ENCODE assay signal across 11 cellular contexts in the genomic region with DNA sequence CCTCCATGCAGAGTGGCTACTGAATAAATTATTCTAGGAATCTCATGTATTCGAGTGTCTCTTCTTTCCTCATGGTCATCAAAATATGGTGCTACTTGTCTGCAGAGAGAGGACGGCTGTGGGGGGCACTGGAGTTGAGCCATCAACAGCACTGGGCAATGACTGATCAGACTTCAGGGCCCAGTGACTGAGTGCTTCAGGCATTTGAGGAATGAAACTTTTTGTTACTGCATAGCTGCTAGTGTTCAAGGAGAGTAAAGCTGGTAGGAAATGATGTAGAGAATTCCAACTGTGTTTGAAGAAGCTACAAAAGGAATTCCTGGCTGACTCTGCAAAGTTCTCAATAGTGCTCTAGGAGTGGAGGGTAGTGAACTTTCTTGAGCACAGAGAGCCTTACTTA.
A peak's percentile ranks its signal among the peaks of the same experiment; 100 is the strongest.
DNase-seq lines count a peak whose midpoint lies in the region; ATAC-seq and TF ChIP-seq lines count a peak whose summit lies in the region.
"Had no signal": no experiment of that assay in that cellular context is flagged by ENCODE, and none has a peak within 500 bp of the region (broad histone marks: within the 10 kb centered on the region; RNA-seq: fewer than 3 reads in every experiment).

No MANE protein-coding gene starts in this region.

- H3K9me3 Mint-ChIP-seq in GM23338 = no peaks in the 10 kb centered on the region; the same call in 2 of the 3 replicates

- no peak overlapping the region for H3K4me2 ChIP-seq in GM23338

- no peaks in the 10 kb centered on the region for H3K79me2 ChIP-seq in GM23338 (replicated peaks; ENCODE audit: insufficient read depth)

- no peaks in the 10 kb centered on the region for H3F3A ChIP-seq in GM23338 (replicated peaks; ENCODE audit: low read depth)

- H3K9me3 ChIP-seq in stomach = no peaks in the 10 kb centered on the region

- no peak overlapping the region; the same call in 2 of the 3 replicates for H3K4me3 Mint-ChIP-seq in GM23338

- DNase-seq in GM23338 (ENCODE audit: low spot score) (peak; percentile 91), SW480 (ENCODE audit: low spot score) (peak; percentile 8), glomerular endothelial cell (ENCODE audit: extremely low read depth, low read depth, low spot score) (peak; percentile 14), renal cortical epithelial cell (ENCODE audit: low read depth) (peak; percentile 97), amniotic stem cell (lab: John Stamatoyannopoulos, UW) (no peak), stomach (no peak)
- DNase-seq: aorta, foreskin melanocyte, NCI-H345 had no signal

- TF ChIP-seq EP300 in stomach (IDR thresholded peaks at IDR 0.05) = no peak

- no peak overlapping the region for H2AFZ ChIP-seq in GM23338

- peak overlapping the region; percentile 95 for H3K27ac Mint-ChIP-seq in GM23338

- H3K27ac ChIP-seq in GM23338 (ENCODE audit: low read depth) (peak overlapping the region; percentile 87; the same call in 1 of the 2 replicates), stomach (no peak overlapping the region)

- H3K36me3 Mint-ChIP-seq in GM23338 (ENCODE audit: low read depth) = no peaks in the 10 kb centered on the region

- peaks cover 64% of the 10 kb centered on the region for H3K4me1 Mint-ChIP-seq in GM23338

- H4K20me1 ChIP-seq in GM23338 (replicated peaks; ENCODE audit: insufficient read depth) = no peaks in the 10 kb centered on the region

- intact Hi-C loops in stomach (cut with DNase I; ENCODE audit: low total_unique reads) = no loop called here

- no peaks in the 10 kb centered on the region for H3K36me3 ChIP-seq in GM23338 (ENCODE audit: insufficient read depth)
- peaks cover 0 to 4% (median 2%) of the 10 kb centered on the region in 4 donors for H3K36me3 ChIP-seq in stomach

- ATAC-seq in GM23338 = peak; percentile 95
- no peak for ATAC-seq in GM19023 (IDR thresholded peaks at IDR 0.05; ENCODE audit: unreplicated experiment)
- ATAC-seq in GM19035 (IDR thresholded peaks at IDR 0.05; ENCODE audit: unreplicated experiment) = no peak

- H3K27me3 ChIP-seq in GM23338 (ENCODE audit: insufficient read depth) (no peaks in the 10 kb centered on the region), stomach (no peaks in the 10 kb centered on the region)

- peaks cover 6% of the 10 kb centered on the region; the same call in 1 of the 2 replicates for H3K9me2 ChIP-seq in GM23338 (ENCODE audit: insufficient read depth)

- TF ChIP-seq CTCF in GM23338 (conservative IDR thresholded peaks at IDR 0.05; ENCODE audit: low read depth in 2 of 2) (no peak), stomach (IDR thresholded peaks at IDR 0.05) (no peak)

- WGBS in stomach, 5 donors = 76 to 93% (median 83%) methylated on average over 2 of the region's 2 CpGs

- H3K4me1 ChIP-seq in GM23338 (ENCODE audit: insufficient read depth) = peaks cover 22% of the 10 kb centered on the region
- no peaks in the 10 kb centered on the region for H3K4me1 ChIP-seq in stomach

- TF ChIP-seq POLR2A in stomach (IDR thresholded peaks at IDR 0.05) = no peak

- H3K27me3 Mint-ChIP-seq in GM23338 (ENCODE audit: insufficient read depth, low read depth, poor library complexity) = no peaks in the 10 kb centered on the region

- H3K4me3 ChIP-seq in GM23338 (no peak overlapping the region), stomach (no peak overlapping the region)

TF ChIP-seq in GM23338, 12 proteins besides CTCF, POLR2A, EP300 and RAD21 (continues in another document):
- TF ChIP-seq EZH2 (IDR thresholded peaks at IDR 0.05; ENCODE audit: low read depth, unreplicated experiment) = no peak
- TF ChIP-seq ETS1 (IDR thresholded peaks at IDR 0.05) = no peak
- no peak for TF ChIP-seq EZH2phosphoT487 (IDR thresholded peaks at IDR 0.05; ENCODE audit: unreplicated experiment)
- TF ChIP-seq NANOG (IDR thresholded peaks at IDR 0.05; ENCODE audit: borderline replicate concordance) = no peak
- no peak for TF ChIP-seq STAT1 (IDR thresholded peaks at IDR 0.05; ENCODE audit: unreplicated experiment)
- TF ChIP-seq CREB1 (CRISPR knock-in tag; IDR thresholded peaks at IDR 0.05; ENCODE audit: low read depth) = peak; percentile 50; the same call in 1 of the 2 replicates
- no peak for TF ChIP-seq POLR2AphosphoS5 (IDR thresholded peaks at IDR 0.05; ENCODE audit: low read depth)
- no peak for TF ChIP-seq JUNB (IDR thresholded peaks at IDR 0.05; ENCODE audit: unreplicated experiment)
- TF ChIP-seq ZNF114 (CRISPR knock-in tag; IDR thresholded peaks at IDR 0.05) = no peak
- TF ChIP-seq, protein P1, sequence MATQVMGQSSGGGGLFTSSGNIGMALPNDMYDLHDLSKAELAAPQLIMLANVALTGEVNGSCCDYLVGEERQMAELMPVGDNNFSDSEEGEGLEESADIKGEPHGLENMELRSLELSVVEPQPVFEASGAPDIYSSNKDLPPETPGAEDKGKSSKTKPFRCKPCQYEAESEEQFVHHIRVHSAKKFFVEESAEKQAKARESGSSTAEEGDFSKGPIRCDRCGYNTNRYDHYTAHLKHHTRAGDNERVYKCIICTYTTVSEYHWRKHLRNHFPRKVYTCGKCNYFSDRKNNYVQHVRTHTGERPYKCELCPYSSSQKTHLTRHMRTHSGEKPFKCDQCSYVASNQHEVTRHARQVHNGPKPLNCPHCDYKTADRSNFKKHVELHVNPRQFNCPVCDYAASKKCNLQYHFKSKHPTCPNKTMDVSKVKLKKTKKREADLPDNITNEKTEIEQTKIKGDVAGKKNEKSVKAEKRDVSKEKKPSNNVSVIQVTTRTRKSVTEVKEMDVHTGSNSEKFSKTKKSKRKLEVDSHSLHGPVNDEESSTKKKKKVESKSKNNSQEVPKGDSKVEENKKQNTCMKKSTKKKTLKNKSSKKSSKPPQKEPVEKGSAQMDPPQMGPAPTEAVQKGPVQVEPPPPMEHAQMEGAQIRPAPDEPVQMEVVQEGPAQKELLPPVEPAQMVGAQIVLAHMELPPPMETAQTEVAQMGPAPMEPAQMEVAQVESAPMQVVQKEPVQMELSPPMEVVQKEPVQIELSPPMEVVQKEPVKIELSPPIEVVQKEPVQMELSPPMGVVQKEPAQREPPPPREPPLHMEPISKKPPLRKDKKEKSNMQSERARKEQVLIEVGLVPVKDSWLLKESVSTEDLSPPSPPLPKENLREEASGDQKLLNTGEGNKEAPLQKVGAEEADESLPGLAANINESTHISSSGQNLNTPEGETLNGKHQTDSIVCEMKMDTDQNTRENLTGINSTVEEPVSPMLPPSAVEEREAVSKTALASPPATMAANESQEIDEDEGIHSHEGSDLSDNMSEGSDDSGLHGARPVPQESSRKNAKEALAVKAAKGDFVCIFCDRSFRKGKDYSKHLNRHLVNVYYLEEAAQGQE (IDR thresholded peaks at IDR 0.05; ENCODE audit: unreplicated experiment) = no peak

Comparison
In these comparisons a context has a peak if more than half of its experiments do, and no peak if none do; other contexts are left out.
1. DNase-seq: peak in GM23338 (single experiment), SW480 (single experiment), glomerular endothelial cell (single experiment) and renal cortical epithelial cell (single experiment); none in amniotic stem cell (single experiment) and stomach (single experiment).